ENCODE assay signal across 9 cellular contexts in genomic region chr9:128438343-128439109, GRCh38. TPM values are rescaled to one million over a fixed set of nuclear protein-coding genes. Genes with fewer than 3 reads are reported as not detected.
DNase-seq lines count a peak whose midpoint lies in the region; ATAC-seq, FAIRE-seq and TF ChIP-seq lines count a peak whose summit lies in the region.
"Had no signal": no experiment of that assay in that cellular context is flagged by ENCODE, and none has a peak within 500 bp of the region (broad histone marks: within the 10 kb centered on the region; RNA-seq: fewer than 3 reads in every experiment).

No MANE protein-coding gene starts in this region.

- no peak for ATAC-seq in HG02588 (IDR thresholded peaks at IDR 0.05; ENCODE audit: unreplicated experiment)

- TF ChIP-seq CTCF in GM12875 (IDR thresholded peaks at IDR 0.05; ENCODE audit: borderline replicate concordance, insufficient read depth, low read depth, low read length) (peak; percentile 98), epithelial cell of esophagus (IDR thresholded peaks at IDR 0.05; ENCODE audit: insufficient read depth, low read depth, low read length, missing control alignments) (peak; percentile 92)

- DNase-seq in HTR-8/SVneo (ENCODE audit: insufficient read length, low spot score) (peak; percentile 68), OCI-M1 (lab: John Stamatoyannopoulos, UW) (peak; percentile 88), epithelial cell of esophagus (ENCODE audit: low read depth) (peak; percentile 70), mucosa of gallbladder (ENCODE audit: low spot score) (peak; percentile 87)
- DNase-seq in activated CD8-positive, alpha-beta memory T cell treated with anti-CD3 and anti-CD28 coated beads, Interleukin-2, amount 50 U/mL, for 24 hours (ENCODE audit: extremely low read depth) = peak; percentile 56
- DNase-seq in stimulated activated CD8-positive, alpha-beta memory T cell treated with anti-CD3 and anti-CD28 coated beads, Interleukin-7, amount 100 ng/mL, for 24 hours (ENCODE audit: low read depth) = peak; percentile 79

- H3K4me3 ChIP-seq in GM12875 (ENCODE audit: low read depth, low read length) (no peak overlapping the region), epithelial cell of esophagus (ENCODE audit: low read length) (no peak overlapping the region)
- H3K4me3 ChIP-seq: skin epidermis had no signal

- no peak for FAIRE-seq in HTR-8/SVneo (lab: Jason Lieb, UNC)

RNA-seq across cellular contexts. Expression of gene ODF2, which starts 17.3 kb away (rescaled TPM):
- total RNA-seq in mucosa of gallbladder = 26.4 TPM

RNA-seq across cellular contexts. Expression of gene CERCAM, which starts 17.9 kb away (rescaled TPM):
- 23.7 TPM for total RNA-seq in mucosa of gallbladder
